1 cellular context compared by ENCODE assay signal in the genomic region with DNA sequence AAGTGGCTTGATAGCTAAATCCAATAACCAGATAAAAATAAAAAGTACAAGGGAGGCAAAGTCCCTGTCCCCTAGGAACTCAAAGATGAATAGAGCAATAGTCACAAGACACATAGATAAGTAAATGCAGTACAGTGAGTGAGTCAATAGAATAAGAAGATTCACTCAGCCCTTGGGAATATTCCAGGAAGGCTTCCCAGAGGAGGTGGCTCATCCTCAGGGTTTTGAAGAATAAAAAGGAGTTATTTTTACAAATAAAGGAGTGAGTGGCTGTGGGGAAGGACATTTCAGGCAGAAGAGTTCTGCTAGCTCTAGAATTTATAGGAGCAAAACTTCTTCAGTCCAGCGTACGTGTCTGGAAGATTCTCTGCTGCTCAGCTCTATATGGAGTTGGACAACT.
TF ChIP-seq lines count a peak whose summit lies in the region.

No MANE protein-coding gene starts in this region.

TF ChIP-seq in GM23338, 12 proteins besides CTCF, POLR2A, EP300 and RAD21 (continued from another document):
- TF ChIP-seq, protein P1, sequence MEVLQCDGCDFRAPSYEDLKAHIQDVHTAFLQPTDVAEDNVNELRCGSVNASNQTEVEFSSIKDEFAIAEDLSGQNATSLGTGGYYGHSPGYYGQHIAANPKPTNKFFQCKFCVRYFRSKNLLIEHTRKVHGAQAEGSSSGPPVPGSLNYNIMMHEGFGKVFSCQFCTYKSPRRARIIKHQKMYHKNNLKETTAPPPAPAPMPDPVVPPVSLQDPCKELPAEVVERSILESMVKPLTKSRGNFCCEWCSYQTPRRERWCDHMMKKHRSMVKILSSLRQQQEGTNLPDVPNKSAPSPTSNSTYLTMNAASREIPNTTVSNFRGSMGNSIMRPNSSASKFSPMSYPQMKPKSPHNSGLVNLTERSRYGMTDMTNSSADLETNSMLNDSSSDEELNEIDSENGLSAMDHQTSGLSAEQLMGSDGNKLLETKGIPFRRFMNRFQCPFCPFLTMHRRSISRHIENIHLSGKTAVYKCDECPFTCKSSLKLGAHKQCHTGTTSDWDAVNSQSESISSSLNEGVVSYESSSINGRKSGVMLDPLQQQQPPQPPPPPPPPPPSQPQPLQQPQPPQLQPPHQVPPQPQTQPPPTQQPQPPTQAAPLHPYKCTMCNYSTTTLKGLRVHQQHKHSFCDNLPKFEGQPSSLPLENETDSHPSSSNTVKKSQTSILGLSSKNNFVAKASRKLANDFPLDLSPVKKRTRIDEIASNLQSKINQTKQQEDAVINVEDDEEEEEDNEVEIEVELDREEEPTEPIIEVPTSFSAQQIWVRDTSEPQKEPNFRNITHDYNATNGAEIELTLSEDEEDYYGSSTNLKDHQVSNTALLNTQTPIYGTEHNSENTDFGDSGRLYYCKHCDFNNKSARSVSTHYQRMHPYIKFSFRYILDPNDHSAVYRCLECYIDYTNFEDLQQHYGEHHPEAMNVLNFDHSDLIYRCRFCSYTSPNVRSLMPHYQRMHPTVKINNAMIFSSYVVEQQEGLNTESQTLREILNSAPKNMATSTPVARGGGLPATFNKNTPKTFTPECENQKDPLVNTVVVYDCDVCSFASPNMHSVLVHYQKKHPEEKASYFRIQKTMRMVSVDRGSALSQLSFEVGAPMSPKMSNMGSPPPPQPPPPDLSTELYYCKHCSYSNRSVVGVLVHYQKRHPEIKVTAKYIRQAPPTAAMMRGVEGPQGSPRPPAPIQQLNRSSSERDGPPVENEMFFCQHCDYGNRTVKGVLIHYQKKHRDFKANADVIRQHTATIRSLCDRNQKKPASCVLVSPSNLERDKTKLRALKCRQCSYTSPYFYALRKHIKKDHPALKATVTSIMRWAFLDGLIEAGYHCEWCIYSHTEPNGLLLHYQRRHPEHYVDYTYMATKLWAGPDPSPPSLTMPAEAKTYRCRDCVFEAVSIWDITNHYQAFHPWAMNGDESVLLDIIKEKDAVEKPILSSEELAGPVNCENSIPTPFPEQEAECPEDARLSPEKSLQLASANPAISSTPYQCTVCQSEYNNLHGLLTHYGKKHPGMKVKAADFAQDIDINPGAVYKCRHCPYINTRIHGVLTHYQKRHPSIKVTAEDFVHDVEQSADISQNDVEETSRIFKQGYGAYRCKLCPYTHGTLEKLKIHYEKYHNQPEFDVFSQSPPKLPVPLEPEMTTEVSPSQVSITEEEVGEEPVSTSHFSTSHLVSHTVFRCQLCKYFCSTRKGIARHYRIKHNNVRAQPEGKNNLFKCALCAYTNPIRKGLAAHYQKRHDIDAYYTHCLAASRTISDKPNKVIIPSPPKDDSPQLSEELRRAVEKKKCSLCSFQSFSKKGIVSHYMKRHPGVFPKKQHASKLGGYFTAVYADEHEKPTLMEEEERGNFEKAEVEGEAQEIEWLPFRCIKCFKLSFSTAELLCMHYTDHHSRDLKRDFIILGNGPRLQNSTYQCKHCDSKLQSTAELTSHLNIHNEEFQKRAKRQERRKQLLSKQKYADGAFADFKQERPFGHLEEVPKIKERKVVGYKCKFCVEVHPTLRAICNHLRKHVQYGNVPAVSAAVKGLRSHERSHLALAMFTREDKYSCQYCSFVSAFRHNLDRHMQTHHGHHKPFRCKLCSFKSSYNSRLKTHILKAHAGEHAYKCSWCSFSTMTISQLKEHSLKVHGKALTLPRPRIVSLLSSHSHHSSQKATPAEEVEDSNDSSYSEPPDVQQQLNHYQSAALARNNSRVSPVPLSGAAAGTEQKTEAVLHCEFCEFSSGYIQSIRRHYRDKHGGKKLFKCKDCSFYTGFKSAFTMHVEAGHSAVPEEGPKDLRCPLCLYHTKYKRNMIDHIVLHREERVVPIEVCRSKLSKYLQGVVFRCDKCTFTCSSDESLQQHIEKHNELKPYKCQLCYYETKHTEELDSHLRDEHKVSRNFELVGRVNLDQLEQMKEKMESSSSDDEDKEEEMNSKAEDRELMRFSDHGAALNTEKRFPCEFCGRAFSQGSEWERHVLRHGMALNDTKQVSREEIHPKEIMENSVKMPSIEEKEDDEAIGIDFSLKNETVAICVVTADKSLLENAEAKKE (CRISPR knock-in tag; IDR thresholded peaks at IDR 0.05) = no peak
TF ChIP-seq in GM23338: peak in this region for 0.
